Comparison of ENCODE assay signal across 19 cellular contexts in genomic region chr11:8111636-8112035, GRCh38.
"Had no signal": no experiment of that assay in that cellular context is flagged by ENCODE, and none has a peak within 500 bp of the region (broad histone marks: within the 10 kb centered on the region; RNA-seq: fewer than 3 reads in every experiment).

No MANE protein-coding gene starts in this region.

- DNase-seq: activated CD4-positive, alpha-beta memory T cell treated with anti-CD3 and anti-CD28 coated beads, Interleukin-2, amount 10 ng/mL, durations not matched to agents 7 days and 5 days; activated CD4-positive, alpha-beta T cell treated with anti-CD3 and anti-CD28 coated beads for 4 hours; activated effector memory CD4-positive, alpha-beta T cell treated with anti-CD3 and anti-CD28 coated beads, Interleukin-2, amount 50 U/mL, for 16 hours; activated T-cell treated with anti-CD3 and anti-CD28 coated beads, Interleukin-2, amount 50 U/mL, for 24 hours; amniotic stem cell; central memory CD4-positive, alpha-beta T cell; effector memory CD8-positive, alpha-beta T cell; mesendoderm; right cardiac atrium; stimulated activated CD4-positive, alpha-beta T cell treated with anti-CD3 and anti-CD28 coated beads, Interleukin-4, amount 100 ng/mL, for 24 hours; stimulated activated naive CD4-positive, alpha-beta T cell treated with Interleukin-2 at 50 U/mL for 16 hours; upper lobe of left lung; WERI-Rb-1 had no signal

- H3K9me3 ChIP-seq: prostate gland, upper lobe of left lung had no signal

- H3K27me3 ChIP-seq: suprapubic skin, upper lobe of left lung had no signal

- H3K4me1 ChIP-seq: prostate gland, suprapubic skin, upper lobe of left lung had no signal

- H3K4me3 Mint-ChIP-seq: activated CD4-positive, alpha-beta memory T cell treated with anti-CD3 and anti-CD28 coated beads, Interleukin-2, amount 10 ng/mL, durations not matched to agents 7 days and 5 days; activated naive CD4-positive, alpha-beta T cell treated with anti-CD3 and anti-CD28 coated beads, Interleukin-2, amount 50 U/mL, for 24 hours; activated T-cell treated with anti-CD3 and anti-CD28 coated beads, Interleukin-2, amount 50 U/mL, for 24 hours; effector memory CD8-positive, alpha-beta T cell; nephron had no signal

- H3K27ac ChIP-seq: prostate gland, skin epidermis, suprapubic skin, upper lobe of left lung, WERI-Rb-1 had no signal

- H3K27ac Mint-ChIP-seq: activated CD4-positive, alpha-beta memory T cell treated with anti-CD3 and anti-CD28 coated beads, Interleukin-2, amount 10 ng/mL, durations not matched to agents 7 days and 5 days; activated naive CD4-positive, alpha-beta T cell treated with anti-CD3 and anti-CD28 coated beads, Interleukin-2, amount 50 U/mL, for 24 hours; activated T-cell treated with anti-CD3 and anti-CD28 coated beads, Interleukin-2, amount 50 U/mL, for 24 hours; effector memory CD8-positive, alpha-beta T cell; nephron had no signal

- H3K27me3 Mint-ChIP-seq: activated CD4-positive, alpha-beta memory T cell treated with anti-CD3 and anti-CD28 coated beads, Interleukin-2, amount 10 ng/mL, durations not matched to agents 7 days and 5 days; activated naive CD4-positive, alpha-beta T cell treated with anti-CD3 and anti-CD28 coated beads, Interleukin-2, amount 50 U/mL, for 24 hours; activated T-cell treated with anti-CD3 and anti-CD28 coated beads, Interleukin-2, amount 50 U/mL, for 24 hours had no signal

- ATAC-seq: effector memory CD8-positive, alpha-beta T cell; right cardiac atrium; SK-N-SH treated with all-trans-retinoic acid at 6 μM for 48 hours had no signal

- H3K36me3 ChIP-seq: prostate gland, upper lobe of left lung had no signal

- H3K4me1 Mint-ChIP-seq: activated CD4-positive, alpha-beta memory T cell treated with anti-CD3 and anti-CD28 coated beads, Interleukin-2, amount 10 ng/mL, durations not matched to agents 7 days and 5 days; activated naive CD4-positive, alpha-beta T cell treated with anti-CD3 and anti-CD28 coated beads, Interleukin-2, amount 50 U/mL, for 24 hours had no signal

- H3K4me3 ChIP-seq: prostate gland, skin epidermis, suprapubic skin, upper lobe of left lung had no signal
